ENCODE assay signal across 11 cellular contexts in genomic region chr18:63148449-63149199, GRCh38.
DNase-seq lines count a peak whose midpoint lies in the region; ATAC-seq, FAIRE-seq and TF ChIP-seq lines count a peak whose summit lies in the region.
"Had no signal": no experiment of that assay in that cellular context is flagged by ENCODE, and none has a peak within 500 bp of the region (broad histone marks: within the 10 kb centered on the region; RNA-seq: fewer than 3 reads in every experiment).

No MANE protein-coding gene starts in this region.

- peaks cover 52% of the 10 kb centered on the region for H3F3A ChIP-seq in SU-DHL-6 (ENCODE audit: insufficient read depth)

- H3K9me3 Mint-ChIP-seq in stimulated activated effector memory CD8-positive, alpha-beta T cell treated with anti-CD3 and anti-CD28 coated beads, Interleukin-12 subunit alpha, Interleukin-12 subunit beta, amount 100 ng/mL, for 72 hours = no peaks in the 10 kb centered on the region

- ATAC-seq in gastroesophageal sphincter = peak; percentile 54
- no peak for ATAC-seq in stimulated activated effector memory CD8-positive, alpha-beta T cell treated with anti-CD3 and anti-CD28 coated beads, Interleukin-12 subunit alpha, Interleukin-12 subunit beta, amount 100 ng/mL, for 72 hours
- no peak for ATAC-seq in GM21390 (IDR thresholded peaks at IDR 0.05; ENCODE audit: unreplicated experiment)
- ATAC-seq: activated CD4-positive, CD25-positive, alpha-beta regulatory T cell treated with anti-CD3 and anti-CD28 coated beads, Interleukin-2, amount 50 U/mL, for 24 hours had no signal

- no peak for TF ChIP-seq POLR2A in gastroesophageal sphincter (IDR thresholded peaks at IDR 0.05)

- no peak overlapping the region for H3K4me3 Mint-ChIP-seq in stimulated activated effector memory CD8-positive, alpha-beta T cell treated with anti-CD3 and anti-CD28 coated beads, Interleukin-12 subunit alpha, Interleukin-12 subunit beta, amount 100 ng/mL, for 72 hours

- no peak for DNase-seq in GM19239 (ENCODE audit: insufficient read length, low spot score)
- DNase-seq in stimulated activated effector memory CD8-positive, alpha-beta T cell treated with anti-CD3 and anti-CD28 coated beads, Interleukin-12 subunit alpha, Interleukin-12 subunit beta, amount 100 ng/mL, for 72 hours (ENCODE audit: low spot score in 2 of 2) = no peak
- no peak for DNase-seq in NCI-H524 (lab: John Stamatoyannopoulos, UW)
- DNase-seq in Ammon's horn (ENCODE audit: low spot score) = no peak
- no peak for DNase-seq in NCI-H1417 treated with DMSO at 0.1 percent for 48 hours (lab: John Stamatoyannopoulos, UW)
- DNase-seq: head of caudate nucleus had no signal

- H3K4me1 Mint-ChIP-seq in stimulated activated effector memory CD8-positive, alpha-beta T cell treated with anti-CD3 and anti-CD28 coated beads, Interleukin-12 subunit alpha, Interleukin-12 subunit beta, amount 100 ng/mL, for 72 hours = peaks cover 69% of the 10 kb centered on the region

- H3K4me2 ChIP-seq in SU-DHL-6 (ENCODE audit: low read depth, low read length, poor library complexity, severe bottlenecking) = peak overlapping the region; percentile 75

- H3K79me2 ChIP-seq in SU-DHL-6 (ENCODE audit: insufficient read depth, low read length) = peaks cover 97% of the 10 kb centered on the region

- H3K4me1 ChIP-seq in gastroesophageal sphincter = peaks cover 2 to 54% (median 6%) of the 10 kb centered on the region in 3 donors

- WGBS in gastroesophageal sphincter (ENCODE audit: low coverage in 1 of 2), 2 donors = 32 to 70% methylated on average over 6 to 10 of the region's 12 CpGs

- no peak for TF ChIP-seq CTCF in SU-DHL-6 (IDR thresholded peaks at IDR 0.05; ENCODE audit: insufficient read depth, low read length, poor library complexity, severe bottlenecking)
- TF ChIP-seq CTCF in gastroesophageal sphincter (IDR thresholded peaks at IDR 0.05) = no peak

- no peak overlapping the region for H2AFZ ChIP-seq in SU-DHL-6 (ENCODE audit: low read depth, low read length, severe bottlenecking)

- H3K36me3 Mint-ChIP-seq in stimulated activated effector memory CD8-positive, alpha-beta T cell treated with anti-CD3 and anti-CD28 coated beads, Interleukin-12 subunit alpha, Interleukin-12 subunit beta, amount 100 ng/mL, for 72 hours = peaks cover 93% of the 10 kb centered on the region

- peak; percentile 71 for FAIRE-seq in GM19239 (lab: Jason Lieb, UNC)

- H3K27ac Mint-ChIP-seq in stimulated activated effector memory CD8-positive, alpha-beta T cell treated with anti-CD3 and anti-CD28 coated beads, Interleukin-12 subunit alpha, Interleukin-12 subunit beta, amount 100 ng/mL, for 72 hours = peak overlapping the region; percentile 67

- H3K27me3 ChIP-seq in SU-DHL-6 (ENCODE audit: low read length) = no peaks in the 10 kb centered on the region
- no peaks in the 10 kb centered on the region for H3K27me3 ChIP-seq in gastroesophageal sphincter

- no peaks in the 10 kb centered on the region for H3K36me3 ChIP-seq in SU-DHL-6 (ENCODE audit: low read length)
- no peaks in the 10 kb centered on the region for H3K36me3 ChIP-seq in gastroesophageal sphincter

- H4K20me1 ChIP-seq in SU-DHL-6 (ENCODE audit: low read depth, low read length) = no peaks in the 10 kb centered on the region

- H3K4me3 ChIP-seq in SU-DHL-6 (ENCODE audit: insufficient read depth, low read length, poor library complexity, severe bottlenecking) (no peak overlapping the region), gastroesophageal sphincter (no peak overlapping the region)

- H3K27ac ChIP-seq in SU-DHL-6 (ENCODE audit: low read depth, low read length) (peak overlapping the region; percentile 92), gastroesophageal sphincter (peak overlapping the region in 3 of 4 donors; percentile 52 to 67 (median 58))
- H3K27ac ChIP-seq: RWPE1 had no signal

- H3K9me3 ChIP-seq in SU-DHL-6 (ENCODE audit: insufficient read depth, low read length) = no peaks in the 10 kb centered on the region
- H3K9me3 ChIP-seq in gastroesophageal sphincter = no peaks in the 10 kb centered on the region

- no peak for TF ChIP-seq EP300 in gastroesophageal sphincter (IDR thresholded peaks at IDR 0.05)

- H3K9me2 ChIP-seq in SU-DHL-6 (replicated peaks; ENCODE audit: insufficient read depth, low read length) = no peaks in the 10 kb centered on the region

- peak overlapping the region; percentile 46 for H3K9ac ChIP-seq in SU-DHL-6 (ENCODE audit: low read length)
